In the genomic region with DNA sequence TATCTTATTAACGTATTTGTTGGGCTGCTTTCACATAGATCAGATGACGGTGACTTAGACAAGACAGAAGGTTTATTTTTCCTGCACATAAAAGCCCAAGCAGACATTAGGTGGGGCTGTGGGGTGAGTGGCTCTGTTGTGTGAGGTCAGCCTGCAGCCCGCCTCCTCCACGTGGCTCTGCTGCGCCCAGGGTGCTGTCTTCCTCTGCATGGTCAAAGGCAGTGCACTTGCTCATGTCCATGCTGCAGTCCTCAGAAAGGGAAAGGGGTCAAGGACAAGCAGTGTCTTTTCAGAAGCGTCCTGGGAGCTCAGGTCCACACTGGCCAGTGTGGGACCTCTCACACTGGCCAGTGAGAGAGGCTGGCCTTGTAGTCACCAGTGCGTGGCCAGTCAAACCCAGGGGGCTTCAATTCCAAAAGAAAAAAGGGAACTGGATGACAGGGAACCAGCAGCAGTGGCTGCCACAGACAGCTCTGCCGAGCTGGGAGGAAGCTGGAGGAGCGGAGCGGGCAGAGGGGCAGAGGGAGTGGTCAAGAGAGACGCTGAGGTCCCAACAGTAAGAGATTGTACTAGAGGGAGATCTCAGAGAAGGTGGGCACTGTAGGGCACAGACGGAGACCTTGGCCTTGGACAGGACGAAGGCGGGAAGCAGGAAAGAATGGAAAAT, we compare ENCODE assay signal across 1 cellular context.
TF ChIP-seq lines count a peak whose summit lies in the region.

No MANE protein-coding gene starts in this region.

TF ChIP-seq in HepG2, 621 proteins besides CTCF, POLR2A, EP300 and RAD21 (continued from another document and continues in another):
- TF ChIP-seq PHF21A (CRISPR knock-in tag; IDR thresholded peaks at IDR 0.05) (no peak), TBP (CRISPR knock-in tag; IDR thresholded peaks at IDR 0.05) (no peak), GTF3A (CRISPR knock-in tag; conservative IDR thresholded peaks at IDR 0.05) (0 out of 2 replicates have a peak, but pooled peaks have one; percentile 3), ZNF614 (CRISPR knock-in tag; IDR thresholded peaks at IDR 0.05; ENCODE audit: borderline replicate concordance) (0 out of 2 replicates have a peak, but pooled peaks have one; percentile 32), MEF2D (CRISPR knock-in tag; IDR thresholded peaks at IDR 0.05) (peak; percentile 58; the same call in 1 of the 2 replicates), AGO2 (optimal IDR thresholded peaks at IDR 0.05; ENCODE audit: low read depth, low read length) (no peak), KMT2A (CRISPR knock-in tag; IDR thresholded peaks at IDR 0.05) (no peak), SP5 (CRISPR knock-in tag; IDR thresholded peaks at IDR 0.05; ENCODE audit: borderline replicate concordance, low read depth) (peak; percentile 82), SOX6 (IDR thresholded peaks at IDR 0.05) (no peak), SOX6 (CRISPR knock-in tag; IDR thresholded peaks at IDR 0.05) (peak; percentile 36; the same call in 1 of the 2 replicates), MTA1 (CRISPR knock-in tag; IDR thresholded peaks at IDR 0.05; ENCODE audit: borderline replicate concordance) (peak; percentile 54; the same call in 1 of the 2 replicates), SKI (IDR thresholded peaks at IDR 0.05; ENCODE audit: partially characterized antibody) (no peak), NPAS2 (CRISPR knock-in tag; IDR thresholded peaks at IDR 0.05; ENCODE audit: borderline replicate concordance) (no peak), MXD4 (CRISPR knock-in tag; IDR thresholded peaks at IDR 0.05) (peak; percentile 85; the same call in 1 of the 2 replicates), REXO4 (CRISPR knock-in tag; IDR thresholded peaks at IDR 0.05; ENCODE audit: borderline replicate concordance) (0 out of 2 replicates have a peak, but pooled peaks have one; percentile 29), RNF2 (conservative IDR thresholded peaks at IDR 0.05; ENCODE audit: low read depth) (peak; percentile 46; the same call in 1 of the 2 replicates), ARNTL (CRISPR knock-in tag; IDR thresholded peaks at IDR 0.05) (peak; percentile 65; the same call in 1 of the 2 replicates), TMF1 (CRISPR knock-in tag; IDR thresholded peaks at IDR 0.05; ENCODE audit: low read depth) (no peak), ZNF788 (CRISPR knock-in tag; IDR thresholded peaks at IDR 0.05; ENCODE audit: borderline replicate concordance) (no peak), RBM22 (optimal IDR thresholded peaks at IDR 0.05; ENCODE audit: low read length) (no peak), MXI1 (IDR thresholded peaks at IDR 0.05; ENCODE audit: borderline replicate concordance, low read depth, low read length) (peak; percentile 73; the same call in 2 of the 3 replicates), SMAD3 (CRISPR knock-in tag; IDR thresholded peaks at IDR 0.05) (peak; percentile 78; the same call in 1 of the 2 replicates), ZNF143 (CRISPR knock-in tag; IDR thresholded peaks at IDR 0.05) (no peak), FOSL2 (CRISPR knock-in tag; IDR thresholded peaks at IDR 0.05) (peak; percentile 55), RARA (CRISPR knock-in tag; IDR thresholded peaks at IDR 0.05) (peak; percentile 82), KDM5B (CRISPR knock-in tag; IDR thresholded peaks at IDR 0.05; ENCODE audit: borderline replicate concordance) (peak; percentile 60; the same call in 1 of the 2 replicates), NFKB2 (CRISPR knock-in tag; IDR thresholded peaks at IDR 0.05; ENCODE audit: borderline replicate concordance) (0 out of 2 replicates have a peak, but pooled peaks have one; percentile 62), ZNF841 (CRISPR knock-in tag; IDR thresholded peaks at IDR 0.05; ENCODE audit: borderline replicate concordance) (no peak)
- TF ChIP-seq, protein P1, sequence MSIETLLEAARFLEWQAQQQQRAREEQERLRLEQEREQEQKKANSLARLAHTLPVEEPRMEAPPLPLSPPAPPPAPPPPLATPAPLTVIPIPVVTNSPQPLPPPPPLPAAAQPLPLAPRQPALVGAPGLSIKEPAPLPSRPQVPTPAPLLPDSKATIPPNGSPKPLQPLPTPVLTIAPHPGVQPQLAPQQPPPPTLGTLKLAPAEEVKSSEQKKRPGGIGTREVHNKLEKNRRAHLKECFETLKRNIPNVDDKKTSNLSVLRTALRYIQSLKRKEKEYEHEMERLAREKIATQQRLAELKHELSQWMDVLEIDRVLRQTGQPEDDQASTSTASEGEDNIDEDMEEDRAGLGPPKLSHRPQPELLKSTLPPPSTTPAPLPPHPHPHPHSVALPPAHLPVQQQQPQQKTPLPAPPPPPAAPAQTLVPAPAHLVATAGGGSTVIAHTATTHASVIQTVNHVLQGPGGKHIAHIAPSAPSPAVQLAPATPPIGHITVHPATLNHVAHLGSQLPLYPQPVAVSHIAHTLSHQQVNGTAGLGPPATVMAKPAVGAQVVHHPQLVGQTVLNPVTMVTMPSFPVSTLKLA (IDR thresholded peaks at IDR 0.05) = peak; percentile 58
- TF ChIP-seq, protein P2, sequence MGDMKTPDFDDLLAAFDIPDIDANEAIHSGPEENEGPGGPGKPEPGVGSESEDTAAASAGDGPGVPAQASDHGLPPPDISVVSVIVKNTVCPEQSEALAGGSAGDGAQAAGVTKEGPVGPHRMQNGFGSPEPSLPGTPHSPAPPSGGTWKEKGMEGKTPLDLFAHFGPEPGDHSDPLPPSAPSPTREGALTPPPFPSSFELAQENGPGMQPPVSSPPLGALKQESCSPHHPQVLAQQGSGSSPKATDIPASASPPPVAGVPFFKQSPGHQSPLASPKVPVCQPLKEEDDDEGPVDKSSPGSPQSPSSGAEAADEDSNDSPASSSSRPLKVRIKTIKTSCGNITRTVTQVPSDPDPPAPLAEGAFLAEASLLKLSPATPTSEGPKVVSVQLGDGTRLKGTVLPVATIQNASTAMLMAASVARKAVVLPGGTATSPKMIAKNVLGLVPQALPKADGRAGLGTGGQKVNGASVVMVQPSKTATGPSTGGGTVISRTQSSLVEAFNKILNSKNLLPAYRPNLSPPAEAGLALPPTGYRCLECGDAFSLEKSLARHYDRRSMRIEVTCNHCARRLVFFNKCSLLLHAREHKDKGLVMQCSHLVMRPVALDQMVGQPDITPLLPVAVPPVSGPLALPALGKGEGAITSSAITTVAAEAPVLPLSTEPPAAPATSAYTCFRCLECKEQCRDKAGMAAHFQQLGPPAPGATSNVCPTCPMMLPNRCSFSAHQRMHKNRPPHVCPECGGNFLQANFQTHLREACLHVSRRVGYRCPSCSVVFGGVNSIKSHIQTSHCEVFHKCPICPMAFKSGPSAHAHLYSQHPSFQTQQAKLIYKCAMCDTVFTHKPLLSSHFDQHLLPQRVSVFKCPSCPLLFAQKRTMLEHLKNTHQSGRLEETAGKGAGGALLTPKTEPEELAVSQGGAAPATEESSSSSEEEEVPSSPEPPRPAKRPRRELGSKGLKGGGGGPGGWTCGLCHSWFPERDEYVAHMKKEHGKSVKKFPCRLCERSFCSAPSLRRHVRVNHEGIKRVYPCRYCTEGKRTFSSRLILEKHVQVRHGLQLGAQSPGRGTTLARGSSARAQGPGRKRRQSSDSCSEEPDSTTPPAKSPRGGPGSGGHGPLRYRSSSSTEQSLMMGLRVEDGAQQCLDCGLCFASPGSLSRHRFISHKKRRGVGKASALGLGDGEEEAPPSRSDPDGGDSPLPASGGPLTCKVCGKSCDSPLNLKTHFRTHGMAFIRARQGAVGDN (CRISPR knock-in tag; IDR thresholded peaks at IDR 0.05) = peak; percentile 99
- TF ChIP-seq, protein P3, sequence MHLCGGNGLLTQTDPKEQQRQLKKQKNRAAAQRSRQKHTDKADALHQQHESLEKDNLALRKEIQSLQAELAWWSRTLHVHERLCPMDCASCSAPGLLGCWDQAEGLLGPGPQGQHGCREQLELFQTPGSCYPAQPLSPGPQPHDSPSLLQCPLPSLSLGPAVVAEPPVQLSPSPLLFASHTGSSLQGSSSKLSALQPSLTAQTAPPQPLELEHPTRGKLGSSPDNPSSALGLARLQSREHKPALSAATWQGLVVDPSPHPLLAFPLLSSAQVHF (CRISPR knock-in tag; IDR thresholded peaks at IDR 0.05) = no peak
- TF ChIP-seq, protein P4, sequence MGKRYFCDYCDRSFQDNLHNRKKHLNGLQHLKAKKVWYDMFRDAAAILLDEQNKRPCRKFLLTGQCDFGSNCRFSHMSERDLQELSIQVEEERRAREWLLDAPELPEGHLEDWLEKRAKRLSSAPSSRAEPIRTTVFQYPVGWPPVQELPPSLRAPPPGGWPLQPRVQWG (CRISPR knock-in tag; IDR thresholded peaks at IDR 0.05; ENCODE audit: borderline replicate concordance, low read depth) = no peak
- TF ChIP-seq, protein P5, sequence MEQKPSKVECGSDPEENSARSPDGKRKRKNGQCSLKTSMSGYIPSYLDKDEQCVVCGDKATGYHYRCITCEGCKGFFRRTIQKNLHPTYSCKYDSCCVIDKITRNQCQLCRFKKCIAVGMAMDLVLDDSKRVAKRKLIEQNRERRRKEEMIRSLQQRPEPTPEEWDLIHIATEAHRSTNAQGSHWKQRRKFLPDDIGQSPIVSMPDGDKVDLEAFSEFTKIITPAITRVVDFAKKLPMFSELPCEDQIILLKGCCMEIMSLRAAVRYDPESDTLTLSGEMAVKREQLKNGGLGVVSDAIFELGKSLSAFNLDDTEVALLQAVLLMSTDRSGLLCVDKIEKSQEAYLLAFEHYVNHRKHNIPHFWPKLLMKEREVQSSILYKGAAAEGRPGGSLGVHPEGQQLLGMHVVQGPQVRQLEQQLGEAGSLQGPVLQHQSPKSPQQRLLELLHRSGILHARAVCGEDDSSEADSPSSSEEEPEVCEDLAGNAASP (CRISPR knock-in tag; IDR thresholded peaks at IDR 0.05; ENCODE audit: borderline replicate concordance) = peak; percentile 56; the same call in 1 of the 2 replicates
- TF ChIP-seq, protein P6, sequence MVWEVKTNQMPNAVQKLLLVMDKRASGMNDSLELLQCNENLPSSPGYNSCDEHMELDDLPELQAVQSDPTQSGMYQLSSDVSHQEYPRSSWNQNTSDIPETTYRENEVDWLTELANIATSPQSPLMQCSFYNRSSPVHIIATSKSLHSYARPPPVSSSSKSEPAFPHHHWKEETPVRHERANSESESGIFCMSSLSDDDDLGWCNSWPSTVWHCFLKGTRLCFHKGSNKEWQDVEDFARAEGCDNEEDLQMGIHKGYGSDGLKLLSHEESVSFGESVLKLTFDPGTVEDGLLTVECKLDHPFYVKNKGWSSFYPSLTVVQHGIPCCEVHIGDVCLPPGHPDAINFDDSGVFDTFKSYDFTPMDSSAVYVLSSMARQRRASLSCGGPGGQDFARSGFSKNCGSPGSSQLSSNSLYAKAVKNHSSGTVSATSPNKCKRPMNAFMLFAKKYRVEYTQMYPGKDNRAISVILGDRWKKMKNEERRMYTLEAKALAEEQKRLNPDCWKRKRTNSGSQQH (CRISPR knock-in tag; IDR thresholded peaks at IDR 0.05; ENCODE audit: low read depth) = no peak
- TF ChIP-seq, protein P7, sequence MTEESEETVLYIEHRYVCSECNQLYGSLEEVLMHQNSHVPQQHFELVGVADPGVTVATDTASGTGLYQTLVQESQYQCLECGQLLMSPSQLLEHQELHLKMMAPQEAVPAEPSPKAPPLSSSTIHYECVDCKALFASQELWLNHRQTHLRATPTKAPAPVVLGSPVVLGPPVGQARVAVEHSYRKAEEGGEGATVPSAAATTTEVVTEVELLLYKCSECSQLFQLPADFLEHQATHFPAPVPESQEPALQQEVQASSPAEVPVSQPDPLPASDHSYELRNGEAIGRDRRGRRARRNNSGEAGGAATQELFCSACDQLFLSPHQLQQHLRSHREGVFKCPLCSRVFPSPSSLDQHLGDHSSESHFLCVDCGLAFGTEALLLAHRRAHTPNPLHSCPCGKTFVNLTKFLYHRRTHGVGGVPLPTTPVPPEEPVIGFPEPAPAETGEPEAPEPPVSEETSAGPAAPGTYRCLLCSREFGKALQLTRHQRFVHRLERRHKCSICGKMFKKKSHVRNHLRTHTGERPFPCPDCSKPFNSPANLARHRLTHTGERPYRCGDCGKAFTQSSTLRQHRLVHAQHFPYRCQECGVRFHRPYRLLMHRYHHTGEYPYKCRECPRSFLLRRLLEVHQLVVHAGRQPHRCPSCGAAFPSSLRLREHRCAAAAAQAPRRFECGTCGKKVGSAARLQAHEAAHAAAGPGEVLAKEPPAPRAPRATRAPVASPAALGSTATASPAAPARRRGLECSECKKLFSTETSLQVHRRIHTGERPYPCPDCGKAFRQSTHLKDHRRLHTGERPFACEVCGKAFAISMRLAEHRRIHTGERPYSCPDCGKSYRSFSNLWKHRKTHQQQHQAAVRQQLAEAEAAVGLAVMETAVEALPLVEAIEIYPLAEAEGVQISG (CRISPR knock-in tag; IDR thresholded peaks at IDR 0.05) = peak; percentile 61; the same call in 1 of the 2 replicates
- TF ChIP-seq, protein P8, sequence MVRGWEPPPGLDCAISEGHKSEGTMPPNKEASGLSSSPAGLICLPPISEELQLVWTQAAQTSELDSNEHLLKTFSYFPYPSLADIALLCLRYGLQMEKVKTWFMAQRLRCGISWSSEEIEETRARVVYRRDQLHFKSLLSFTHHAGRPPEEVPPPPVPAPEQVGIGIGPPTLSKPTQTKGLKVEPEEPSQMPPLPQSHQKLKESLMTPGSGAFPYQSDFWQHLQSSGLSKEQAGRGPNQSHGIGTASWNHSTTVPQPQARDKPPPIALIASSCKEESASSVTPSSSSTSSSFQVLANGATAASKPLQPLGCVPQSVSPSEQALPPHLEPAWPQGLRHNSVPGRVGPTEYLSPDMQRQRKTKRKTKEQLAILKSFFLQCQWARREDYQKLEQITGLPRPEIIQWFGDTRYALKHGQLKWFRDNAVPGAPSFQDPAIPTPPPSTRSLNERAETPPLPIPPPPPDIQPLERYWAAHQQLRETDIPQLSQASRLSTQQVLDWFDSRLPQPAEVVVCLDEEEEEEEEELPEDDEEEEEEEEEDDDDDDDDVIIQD (CRISPR knock-in tag; IDR thresholded peaks at IDR 0.05; ENCODE audit: low read depth) = peak; percentile 33; the same call in 1 of the 2 replicates
- TF ChIP-seq, protein P9, sequence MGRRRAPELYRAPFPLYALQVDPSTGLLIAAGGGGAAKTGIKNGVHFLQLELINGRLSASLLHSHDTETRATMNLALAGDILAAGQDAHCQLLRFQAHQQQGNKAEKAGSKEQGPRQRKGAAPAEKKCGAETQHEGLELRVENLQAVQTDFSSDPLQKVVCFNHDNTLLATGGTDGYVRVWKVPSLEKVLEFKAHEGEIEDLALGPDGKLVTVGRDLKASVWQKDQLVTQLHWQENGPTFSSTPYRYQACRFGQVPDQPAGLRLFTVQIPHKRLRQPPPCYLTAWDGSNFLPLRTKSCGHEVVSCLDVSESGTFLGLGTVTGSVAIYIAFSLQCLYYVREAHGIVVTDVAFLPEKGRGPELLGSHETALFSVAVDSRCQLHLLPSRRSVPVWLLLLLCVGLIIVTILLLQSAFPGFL (CRISPR knock-in tag; IDR thresholded peaks at IDR 0.05) = no peak
- TF ChIP-seq, protein P10, sequence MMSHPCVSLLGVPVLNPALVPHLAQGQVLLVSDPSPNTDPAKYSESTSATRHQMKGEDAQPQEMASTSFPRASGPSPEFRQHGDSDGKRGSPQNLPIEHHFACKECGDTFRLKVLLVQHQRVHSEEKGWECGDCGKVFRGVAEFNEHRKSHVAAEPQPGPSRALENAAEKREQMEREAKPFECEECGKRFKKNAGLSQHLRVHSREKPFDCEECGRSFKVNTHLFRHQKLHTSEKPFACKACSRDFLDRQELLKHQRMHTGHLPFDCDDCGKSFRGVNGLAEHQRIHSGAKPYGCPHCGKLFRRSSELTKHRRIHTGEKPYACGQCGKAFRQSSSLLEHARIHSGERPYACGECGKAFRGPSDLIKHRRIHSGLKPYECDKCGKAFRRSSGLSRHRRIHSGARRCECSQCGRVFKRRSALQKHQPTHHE (CRISPR knock-in tag; IDR thresholded peaks at IDR 0.05; ENCODE audit: borderline replicate concordance) = no peak
- TF ChIP-seq, protein P11, sequence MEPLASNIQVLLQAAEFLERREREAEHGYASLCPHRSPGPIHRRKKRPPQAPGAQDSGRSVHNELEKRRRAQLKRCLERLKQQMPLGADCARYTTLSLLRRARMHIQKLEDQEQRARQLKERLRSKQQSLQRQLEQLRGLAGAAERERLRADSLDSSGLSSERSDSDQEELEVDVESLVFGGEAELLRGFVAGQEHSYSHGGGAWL (CRISPR knock-in tag; IDR thresholded peaks at IDR 0.05) = peak; percentile 68; the same call in 1 of the 2 replicates
- TF ChIP-seq, protein P12, sequence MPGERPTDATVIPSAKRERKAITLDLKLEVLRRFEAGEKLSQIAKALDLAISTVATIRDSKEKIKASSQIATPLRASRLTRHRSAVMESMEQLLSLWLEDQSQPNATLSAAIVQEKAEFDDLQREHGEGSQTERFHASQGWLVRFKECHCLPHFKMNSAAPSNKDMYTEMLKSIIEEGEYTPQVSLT (CRISPR knock-in tag; IDR thresholded peaks at IDR 0.05; ENCODE audit: borderline replicate concordance, low read depth) = no peak
